In the genomic region with DNA sequence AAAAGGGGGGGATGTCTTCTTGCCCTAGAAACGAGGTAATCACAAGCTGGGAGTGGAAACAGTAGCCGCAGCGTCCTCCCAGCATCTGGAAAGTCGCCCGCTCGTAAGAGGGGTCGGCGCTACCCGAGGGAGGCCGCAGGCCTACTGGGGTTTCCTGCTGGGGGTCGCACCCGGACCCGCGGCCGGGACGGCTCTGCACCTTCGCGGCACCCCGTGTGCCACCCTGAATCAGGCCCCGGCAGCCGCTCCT, we compare ENCODE assay signal across 8 cellular contexts. TPM values are rescaled to one million over a fixed set of nuclear protein-coding genes. Genes with fewer than 3 reads are reported as not detected.
DNase-seq lines count a peak whose midpoint lies in the region; ATAC-seq and TF ChIP-seq lines count a peak whose summit lies in the region.

No MANE protein-coding gene starts in this region.

- peak overlapping the region; percentile 68 for H3K4me3 ChIP-seq in GM12865 (ENCODE audit: low read depth, low read length)
- H3K4me3 ChIP-seq in coronary artery: peak overlapping the region; percentile 91
- peak overlapping the region; percentile 88 for H3K4me3 ChIP-seq in naive thymus-derived CD4-positive, alpha-beta T cell (ENCODE audit: low read length)

- CTCF ChIA-PET in naive thymus-derived CD4-positive, alpha-beta T cell (lab: Charles Lee): interaction anchor here (0.7 to 2.8 kb wide), 4 partner anchors 8 to 159 kb away, joined by 3 to 12 read pairs (median 4); no protein-coding TSS in a partner anchor

- H3K36me3 Mint-ChIP-seq in IgD-negative memory B cell: no peaks in the 10 kb centered on the region
- peaks cover 0 to 35% (median 0%) of the 10 kb centered on the region in 5 donors for H3K36me3 Mint-ChIP-seq in naive thymus-derived CD4-positive, alpha-beta T cell

- H3K27ac ChIP-seq in coronary artery: peak overlapping the region; percentile 99 to 100
- peak overlapping the region; percentile 99 for H3K27ac ChIP-seq in naive thymus-derived CD4-positive, alpha-beta T cell (ENCODE audit: low read depth, low read length)

- H3K4me1 Mint-ChIP-seq in IgD-negative memory B cell: peaks cover 48 to 51% (median 49%) of the 10 kb centered on the region in 3 donors
- peaks cover 38 to 66% (median 51%) of the 10 kb centered on the region in 7 donors for H3K4me1 Mint-ChIP-seq in naive thymus-derived CD4-positive, alpha-beta T cell

- H3K4me3 Mint-ChIP-seq in IgD-negative memory B cell: peak overlapping the region; percentile 96 to 100 (median 98)
- H3K4me3 Mint-ChIP-seq in naive thymus-derived CD4-positive, alpha-beta T cell: peak overlapping the region; percentile 88 to 100 (median 98)

- POLR2A ChIA-PET in naive thymus-derived CD4-positive, alpha-beta T cell (lab: Charles Lee): interaction anchor here (0.6 to 6.5 kb wide), 16 partner anchors 8 to 960 kb away, joined by 3 to 157 read pairs (median 4); a partner anchor contains a TSS

- peaks cover 0 to 8% (median 0%) of the 10 kb centered on the region in 3 experiments for H3K36me3 ChIP-seq in naive thymus-derived CD4-positive, alpha-beta T cell (ENCODE audit: control insufficient read depth in 2 of 3, insufficient read depth in 3 of 3, low read length in 3 of 3)

- peaks cover 37 to 45% of the 10 kb centered on the region in 2 donors for H3K4me1 ChIP-seq in naive thymus-derived CD4-positive, alpha-beta T cell (ENCODE audit: control insufficient read depth in 2 of 2, insufficient read depth in 2 of 2, low read length in 2 of 2)

- ATAC-seq in naive thymus-derived CD4-positive, alpha-beta T cell: no peak
- ATAC-seq in GM19351 (IDR thresholded peaks at IDR 0.05; ENCODE audit: unreplicated experiment): no peak

- H3K27me3 Mint-ChIP-seq in IgD-negative memory B cell: no peaks in the 10 kb centered on the region
- peaks cover 0 to 3% (median 0%) of the 10 kb centered on the region in 5 donors for H3K27me3 Mint-ChIP-seq in naive thymus-derived CD4-positive, alpha-beta T cell

- DNase-seq in GM12865 (ENCODE audit: low read depth): no peak
- DNase-seq in coronary artery (ENCODE audit: low spot score): no peak
- DNase-seq in naive thymus-derived CD4-positive, alpha-beta T cell: no peak
- DNase-seq in stimulated activated CD4-positive, alpha-beta T cell treated with anti-CD3 and anti-CD28 coated beads, Interleukin-1b, Interleukin-23, amount 100 ng/mL, for 48 hours: no peak
- no peak for DNase-seq in putamen (ENCODE audit: low spot score)
- no peak for DNase-seq in NCI-H526 (lab: John Stamatoyannopoulos, UW)

- H3K27me3 ChIP-seq in naive thymus-derived CD4-positive, alpha-beta T cell (ENCODE audit: control insufficient read depth in 2 of 2, insufficient read depth in 2 of 2, low read length in 2 of 2): no peaks in the 10 kb centered on the region

- H3K9me3 ChIP-seq in naive thymus-derived CD4-positive, alpha-beta T cell (ENCODE audit: control insufficient read depth in 2 of 3, low read length in 3 of 3): no peaks in the 10 kb centered on the region

- H3K27ac Mint-ChIP-seq in IgD-negative memory B cell: peak overlapping the region; percentile 98 to 100 (median 98)
- peak overlapping the region; percentile 96 to 100 (median 99) for H3K27ac Mint-ChIP-seq in naive thymus-derived CD4-positive, alpha-beta T cell

- TF ChIP-seq CTCF in GM12865 (IDR thresholded peaks at IDR 0.05; ENCODE audit: insufficient read depth, low read depth, low read length, missing control alignments) (no peak), coronary artery (IDR thresholded peaks at IDR 0.05) (no peak)

- H3K9me3 Mint-ChIP-seq in IgD-negative memory B cell: peaks cover 0 to 2% (median 0%) of the 10 kb centered on the region in 3 donors
- peaks cover 0 to 6% (median 0%) of the 10 kb centered on the region in 11 donors for H3K9me3 Mint-ChIP-seq in naive thymus-derived CD4-positive, alpha-beta T cell

- intact Hi-C loops in naive thymus-derived CD4-positive, alpha-beta T cell (cut with micrococcal nuclease): loop anchor here (1.0 to 5.0 kb wide), 12 partner anchors 8 to 862 kb away; a partner anchor contains a TSS

RNA-seq across cellular contexts. Expression of a gene that starts 0.5 kb away (rescaled TPM):
- polyA plus RNA-seq in IgD-negative memory B cell: 19.4 TPM
- 10 to 100 TPM; 37.6 to 88.0 (median 60.6) TPM for total RNA-seq in naive thymus-derived CD4-positive, alpha-beta T cell
- 10 to 100 TPM; 30.5 to 35.6 TPM for polyA plus RNA-seq in naive thymus-derived CD4-positive, alpha-beta T cell

RNA-seq across cellular contexts. Expression of a gene that starts 1.5 kb away (rescaled TPM):
- polyA plus RNA-seq in IgD-negative memory B cell: 57.3 TPM
- 100 to 1,000 TPM in 2 of 5 experiments, 10 to 100 TPM in 3; 97.1 to 119 (median 98.4) TPM for total RNA-seq in naive thymus-derived CD4-positive, alpha-beta T cell
- 10 to 100 TPM; 42.4 to 49.7 TPM for polyA plus RNA-seq in naive thymus-derived CD4-positive, alpha-beta T cell

RNA-seq across cellular contexts. Expression of a gene that starts 37.4 kb away (rescaled TPM):
- 0.26 TPM for polyA plus RNA-seq in IgD-negative memory B cell
- 1 to 10 TPM in 1 of 5 experiments, under 1 TPM in 4; 0.32 to 2.5 (median 0.76) TPM for total RNA-seq in naive thymus-derived CD4-positive, alpha-beta T cell
- polyA plus RNA-seq in naive thymus-derived CD4-positive, alpha-beta T cell: under 1 TPM; 0.21 to 0.99 TPM

RNA-seq across cellular contexts. Expression of a gene that starts 37.8 kb away (rescaled TPM):
- polyA plus RNA-seq in IgD-negative memory B cell: 0.66 TPM
- 1 to 10 TPM in 1 of 5 experiments, under 1 TPM in 4; 0.11 to 1.7 (median 0.13) TPM for total RNA-seq in naive thymus-derived CD4-positive, alpha-beta T cell
- under 1 TPM in 1 of 2 donors, not detected in 1; 0.03 TPM for polyA plus RNA-seq in naive thymus-derived CD4-positive, alpha-beta T cell

RNA-seq across cellular contexts. Expression of a gene that starts 46.7 kb away (rescaled TPM):
- polyA plus RNA-seq in IgD-negative memory B cell: not detected
- total RNA-seq in naive thymus-derived CD4-positive, alpha-beta T cell: under 1 TPM in 1 of 5 experiments, not detected in 4; 0.31 TPM
- under 1 TPM in 1 of 2 donors, not detected in 1; 0.30 TPM for polyA plus RNA-seq in naive thymus-derived CD4-positive, alpha-beta T cell
